In genomic region chr10:116045957-116046356, GRCh38 we compare ENCODE assay signal across 16 cellular contexts.
DNase-seq lines count a peak whose midpoint lies in the region; ATAC-seq and TF ChIP-seq lines count a peak whose summit lies in the region.
"Had no signal": no experiment of that assay in that cellular context is flagged by ENCODE, and none has a peak within 500 bp of the region (broad histone marks: within the 10 kb centered on the region; RNA-seq: fewer than 3 reads in every experiment).

No MANE protein-coding gene starts in this region.

- peaks cover 3% of the 10 kb centered on the region for H3K27me3 Mint-ChIP-seq in GM23338 (ENCODE audit: insufficient read depth, low read depth, poor library complexity)

- H3F3A ChIP-seq in GM23338 (replicated peaks; ENCODE audit: low read depth), result no peaks in the 10 kb centered on the region

- no peak overlapping the region for H2AFZ ChIP-seq in GM23338

- no peak overlapping the region for H3K4me3 ChIP-seq in GM23338
- H3K4me3 ChIP-seq: A549 had no signal

- no peaks in the 10 kb centered on the region for H3K27me3 ChIP-seq in GM23338 (ENCODE audit: insufficient read depth)

- H3K27ac Mint-ChIP-seq in GM23338, result 0 out of 2 replicates have a peak overlapping the region, but pooled peaks have one; percentile 9
- H3K27ac Mint-ChIP-seq: CD4-positive, alpha-beta T cell had no signal

- intact Hi-C loops in sciatic nerve (cut with DNase I), result no loop called here

- no peak overlapping the region for H3K4me3 Mint-ChIP-seq in GM23338
- H3K4me3 Mint-ChIP-seq: CD4-positive, alpha-beta T cell; H9 had no signal

- H3K36me3 Mint-ChIP-seq in GM23338 (ENCODE audit: low read depth), result no peaks in the 10 kb centered on the region

- no peak for ATAC-seq in GM23338
- ATAC-seq in left lobe of liver, result peak; percentile 78
- ATAC-seq in sciatic nerve, result peak; percentile 8
- no peak for ATAC-seq in GM18511 (IDR thresholded peaks at IDR 0.05; ENCODE audit: unreplicated experiment)

- H3K4me2 ChIP-seq in GM23338, result no peak overlapping the region
- H3K4me2 ChIP-seq: A549 had no signal

- no peaks in the 10 kb centered on the region for H4K20me1 ChIP-seq in GM23338 (replicated peaks; ENCODE audit: insufficient read depth)

- H3K4me1 Mint-ChIP-seq in GM23338, result no peaks in the 10 kb centered on the region

- no peak overlapping the region for H3K27ac ChIP-seq in GM23338 (ENCODE audit: low read depth)
- H3K27ac ChIP-seq: 22Rv1, A549, C4-2B had no signal

- no peaks in the 10 kb centered on the region for H3K36me3 ChIP-seq in GM23338 (ENCODE audit: insufficient read depth)

- 0 out of 2 replicates have a peak, but pooled peaks cover 13% of the 10 kb centered on the region for H3K9me2 ChIP-seq in GM23338 (ENCODE audit: insufficient read depth)

- peaks cover 4% of the 10 kb centered on the region for H3K9me3 Mint-ChIP-seq in GM23338
- H3K9me3 Mint-ChIP-seq: CD4-positive, alpha-beta T cell; H9 had no signal

- peak; percentile 32 for DNase-seq in DMS 273 (lab: John Stamatoyannopoulos, UW; ENCODE audit: unreplicated experiment)
- DNase-seq in DMS 273 treated with DMSO at 0.1 percent for 48 hours (lab: John Stamatoyannopoulos, UW), result no peak
- DNase-seq in GM23338 (ENCODE audit: low spot score), result no peak
- peak; percentile 79 for DNase-seq in left lobe of liver (ENCODE audit: low spot score)
- DNase-seq in sciatic nerve (ENCODE audit: low spot score), result no peak
- DNase-seq in SKM-1 (lab: John Stamatoyannopoulos, UW; ENCODE audit: unreplicated experiment), result no peak
- DNase-seq: AML-193; Caco-2; CD4-positive, alpha-beta T cell; DMS79 treated with DMSO at 0.1 percent for 48 hours; GF-D8; H9 had no signal

- H3K4me1 ChIP-seq in GM23338 (ENCODE audit: insufficient read depth), result no peaks in the 10 kb centered on the region
- H3K4me1 ChIP-seq: Caco-2 had no signal

- H3K79me2 ChIP-seq in GM23338 (replicated peaks; ENCODE audit: insufficient read depth), result no peaks in the 10 kb centered on the region

- no peak for TF ChIP-seq CTCF in GM23338 (conservative IDR thresholded peaks at IDR 0.05; ENCODE audit: low read depth in 2 of 2)

TF ChIP-seq in GM23338, 12 proteins besides CTCF, POLR2A, EP300 and RAD21:
- TF ChIP-seq CREB1 (CRISPR knock-in tag; IDR thresholded peaks at IDR 0.05; ENCODE audit: low read depth) (no peak), NANOG (IDR thresholded peaks at IDR 0.05; ENCODE audit: borderline replicate concordance) (no peak), ZNF114 (CRISPR knock-in tag; IDR thresholded peaks at IDR 0.05) (no peak), STAT1 (IDR thresholded peaks at IDR 0.05; ENCODE audit: unreplicated experiment) (no peak), EZH2phosphoT487 (IDR thresholded peaks at IDR 0.05; ENCODE audit: unreplicated experiment) (no peak), EZH2 (IDR thresholded peaks at IDR 0.05; ENCODE audit: low read depth, unreplicated experiment) (no peak), POLR2AphosphoS5 (IDR thresholded peaks at IDR 0.05; ENCODE audit: low read depth) (no peak), JUNB (IDR thresholded peaks at IDR 0.05; ENCODE audit: unreplicated experiment) (no peak), ZNF331 (CRISPR knock-in tag; IDR thresholded peaks at IDR 0.05; ENCODE audit: low read depth) (no peak)
- TF ChIP-seq, protein P1, sequence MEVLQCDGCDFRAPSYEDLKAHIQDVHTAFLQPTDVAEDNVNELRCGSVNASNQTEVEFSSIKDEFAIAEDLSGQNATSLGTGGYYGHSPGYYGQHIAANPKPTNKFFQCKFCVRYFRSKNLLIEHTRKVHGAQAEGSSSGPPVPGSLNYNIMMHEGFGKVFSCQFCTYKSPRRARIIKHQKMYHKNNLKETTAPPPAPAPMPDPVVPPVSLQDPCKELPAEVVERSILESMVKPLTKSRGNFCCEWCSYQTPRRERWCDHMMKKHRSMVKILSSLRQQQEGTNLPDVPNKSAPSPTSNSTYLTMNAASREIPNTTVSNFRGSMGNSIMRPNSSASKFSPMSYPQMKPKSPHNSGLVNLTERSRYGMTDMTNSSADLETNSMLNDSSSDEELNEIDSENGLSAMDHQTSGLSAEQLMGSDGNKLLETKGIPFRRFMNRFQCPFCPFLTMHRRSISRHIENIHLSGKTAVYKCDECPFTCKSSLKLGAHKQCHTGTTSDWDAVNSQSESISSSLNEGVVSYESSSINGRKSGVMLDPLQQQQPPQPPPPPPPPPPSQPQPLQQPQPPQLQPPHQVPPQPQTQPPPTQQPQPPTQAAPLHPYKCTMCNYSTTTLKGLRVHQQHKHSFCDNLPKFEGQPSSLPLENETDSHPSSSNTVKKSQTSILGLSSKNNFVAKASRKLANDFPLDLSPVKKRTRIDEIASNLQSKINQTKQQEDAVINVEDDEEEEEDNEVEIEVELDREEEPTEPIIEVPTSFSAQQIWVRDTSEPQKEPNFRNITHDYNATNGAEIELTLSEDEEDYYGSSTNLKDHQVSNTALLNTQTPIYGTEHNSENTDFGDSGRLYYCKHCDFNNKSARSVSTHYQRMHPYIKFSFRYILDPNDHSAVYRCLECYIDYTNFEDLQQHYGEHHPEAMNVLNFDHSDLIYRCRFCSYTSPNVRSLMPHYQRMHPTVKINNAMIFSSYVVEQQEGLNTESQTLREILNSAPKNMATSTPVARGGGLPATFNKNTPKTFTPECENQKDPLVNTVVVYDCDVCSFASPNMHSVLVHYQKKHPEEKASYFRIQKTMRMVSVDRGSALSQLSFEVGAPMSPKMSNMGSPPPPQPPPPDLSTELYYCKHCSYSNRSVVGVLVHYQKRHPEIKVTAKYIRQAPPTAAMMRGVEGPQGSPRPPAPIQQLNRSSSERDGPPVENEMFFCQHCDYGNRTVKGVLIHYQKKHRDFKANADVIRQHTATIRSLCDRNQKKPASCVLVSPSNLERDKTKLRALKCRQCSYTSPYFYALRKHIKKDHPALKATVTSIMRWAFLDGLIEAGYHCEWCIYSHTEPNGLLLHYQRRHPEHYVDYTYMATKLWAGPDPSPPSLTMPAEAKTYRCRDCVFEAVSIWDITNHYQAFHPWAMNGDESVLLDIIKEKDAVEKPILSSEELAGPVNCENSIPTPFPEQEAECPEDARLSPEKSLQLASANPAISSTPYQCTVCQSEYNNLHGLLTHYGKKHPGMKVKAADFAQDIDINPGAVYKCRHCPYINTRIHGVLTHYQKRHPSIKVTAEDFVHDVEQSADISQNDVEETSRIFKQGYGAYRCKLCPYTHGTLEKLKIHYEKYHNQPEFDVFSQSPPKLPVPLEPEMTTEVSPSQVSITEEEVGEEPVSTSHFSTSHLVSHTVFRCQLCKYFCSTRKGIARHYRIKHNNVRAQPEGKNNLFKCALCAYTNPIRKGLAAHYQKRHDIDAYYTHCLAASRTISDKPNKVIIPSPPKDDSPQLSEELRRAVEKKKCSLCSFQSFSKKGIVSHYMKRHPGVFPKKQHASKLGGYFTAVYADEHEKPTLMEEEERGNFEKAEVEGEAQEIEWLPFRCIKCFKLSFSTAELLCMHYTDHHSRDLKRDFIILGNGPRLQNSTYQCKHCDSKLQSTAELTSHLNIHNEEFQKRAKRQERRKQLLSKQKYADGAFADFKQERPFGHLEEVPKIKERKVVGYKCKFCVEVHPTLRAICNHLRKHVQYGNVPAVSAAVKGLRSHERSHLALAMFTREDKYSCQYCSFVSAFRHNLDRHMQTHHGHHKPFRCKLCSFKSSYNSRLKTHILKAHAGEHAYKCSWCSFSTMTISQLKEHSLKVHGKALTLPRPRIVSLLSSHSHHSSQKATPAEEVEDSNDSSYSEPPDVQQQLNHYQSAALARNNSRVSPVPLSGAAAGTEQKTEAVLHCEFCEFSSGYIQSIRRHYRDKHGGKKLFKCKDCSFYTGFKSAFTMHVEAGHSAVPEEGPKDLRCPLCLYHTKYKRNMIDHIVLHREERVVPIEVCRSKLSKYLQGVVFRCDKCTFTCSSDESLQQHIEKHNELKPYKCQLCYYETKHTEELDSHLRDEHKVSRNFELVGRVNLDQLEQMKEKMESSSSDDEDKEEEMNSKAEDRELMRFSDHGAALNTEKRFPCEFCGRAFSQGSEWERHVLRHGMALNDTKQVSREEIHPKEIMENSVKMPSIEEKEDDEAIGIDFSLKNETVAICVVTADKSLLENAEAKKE (CRISPR knock-in tag; IDR thresholded peaks at IDR 0.05), result no peak
- TF ChIP-seq, protein P2, sequence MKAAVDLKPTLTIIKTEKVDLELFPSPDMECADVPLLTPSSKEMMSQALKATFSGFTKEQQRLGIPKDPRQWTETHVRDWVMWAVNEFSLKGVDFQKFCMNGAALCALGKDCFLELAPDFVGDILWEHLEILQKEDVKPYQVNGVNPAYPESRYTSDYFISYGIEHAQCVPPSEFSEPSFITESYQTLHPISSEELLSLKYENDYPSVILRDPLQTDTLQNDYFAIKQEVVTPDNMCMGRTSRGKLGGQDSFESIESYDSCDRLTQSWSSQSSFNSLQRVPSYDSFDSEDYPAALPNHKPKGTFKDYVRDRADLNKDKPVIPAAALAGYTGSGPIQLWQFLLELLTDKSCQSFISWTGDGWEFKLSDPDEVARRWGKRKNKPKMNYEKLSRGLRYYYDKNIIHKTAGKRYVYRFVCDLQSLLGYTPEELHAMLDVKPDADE (IDR thresholded peaks at IDR 0.05), result no peak
- TF ChIP-seq, protein P3, sequence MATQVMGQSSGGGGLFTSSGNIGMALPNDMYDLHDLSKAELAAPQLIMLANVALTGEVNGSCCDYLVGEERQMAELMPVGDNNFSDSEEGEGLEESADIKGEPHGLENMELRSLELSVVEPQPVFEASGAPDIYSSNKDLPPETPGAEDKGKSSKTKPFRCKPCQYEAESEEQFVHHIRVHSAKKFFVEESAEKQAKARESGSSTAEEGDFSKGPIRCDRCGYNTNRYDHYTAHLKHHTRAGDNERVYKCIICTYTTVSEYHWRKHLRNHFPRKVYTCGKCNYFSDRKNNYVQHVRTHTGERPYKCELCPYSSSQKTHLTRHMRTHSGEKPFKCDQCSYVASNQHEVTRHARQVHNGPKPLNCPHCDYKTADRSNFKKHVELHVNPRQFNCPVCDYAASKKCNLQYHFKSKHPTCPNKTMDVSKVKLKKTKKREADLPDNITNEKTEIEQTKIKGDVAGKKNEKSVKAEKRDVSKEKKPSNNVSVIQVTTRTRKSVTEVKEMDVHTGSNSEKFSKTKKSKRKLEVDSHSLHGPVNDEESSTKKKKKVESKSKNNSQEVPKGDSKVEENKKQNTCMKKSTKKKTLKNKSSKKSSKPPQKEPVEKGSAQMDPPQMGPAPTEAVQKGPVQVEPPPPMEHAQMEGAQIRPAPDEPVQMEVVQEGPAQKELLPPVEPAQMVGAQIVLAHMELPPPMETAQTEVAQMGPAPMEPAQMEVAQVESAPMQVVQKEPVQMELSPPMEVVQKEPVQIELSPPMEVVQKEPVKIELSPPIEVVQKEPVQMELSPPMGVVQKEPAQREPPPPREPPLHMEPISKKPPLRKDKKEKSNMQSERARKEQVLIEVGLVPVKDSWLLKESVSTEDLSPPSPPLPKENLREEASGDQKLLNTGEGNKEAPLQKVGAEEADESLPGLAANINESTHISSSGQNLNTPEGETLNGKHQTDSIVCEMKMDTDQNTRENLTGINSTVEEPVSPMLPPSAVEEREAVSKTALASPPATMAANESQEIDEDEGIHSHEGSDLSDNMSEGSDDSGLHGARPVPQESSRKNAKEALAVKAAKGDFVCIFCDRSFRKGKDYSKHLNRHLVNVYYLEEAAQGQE (IDR thresholded peaks at IDR 0.05; ENCODE audit: unreplicated experiment), result no peak

Comparison
In these comparisons a context has a peak if more than half of its experiments do, and no peak if none do; other contexts are left out.
1. DNase-seq: peak in DMS 273 (single experiment) and left lobe of liver (single experiment); none in DMS 273 treated with DMSO at 0.1 percent for 48 hours (single experiment), GM23338 (single experiment), sciatic nerve (single experiment) and SKM-1 (single experiment).
2. ATAC-seq: peak in left lobe of liver (single experiment) and sciatic nerve (single experiment); none in GM23338 (single experiment) and GM18511 (single experiment).